ENCODE assay signal across 8 cellular contexts in the genomic region with DNA sequence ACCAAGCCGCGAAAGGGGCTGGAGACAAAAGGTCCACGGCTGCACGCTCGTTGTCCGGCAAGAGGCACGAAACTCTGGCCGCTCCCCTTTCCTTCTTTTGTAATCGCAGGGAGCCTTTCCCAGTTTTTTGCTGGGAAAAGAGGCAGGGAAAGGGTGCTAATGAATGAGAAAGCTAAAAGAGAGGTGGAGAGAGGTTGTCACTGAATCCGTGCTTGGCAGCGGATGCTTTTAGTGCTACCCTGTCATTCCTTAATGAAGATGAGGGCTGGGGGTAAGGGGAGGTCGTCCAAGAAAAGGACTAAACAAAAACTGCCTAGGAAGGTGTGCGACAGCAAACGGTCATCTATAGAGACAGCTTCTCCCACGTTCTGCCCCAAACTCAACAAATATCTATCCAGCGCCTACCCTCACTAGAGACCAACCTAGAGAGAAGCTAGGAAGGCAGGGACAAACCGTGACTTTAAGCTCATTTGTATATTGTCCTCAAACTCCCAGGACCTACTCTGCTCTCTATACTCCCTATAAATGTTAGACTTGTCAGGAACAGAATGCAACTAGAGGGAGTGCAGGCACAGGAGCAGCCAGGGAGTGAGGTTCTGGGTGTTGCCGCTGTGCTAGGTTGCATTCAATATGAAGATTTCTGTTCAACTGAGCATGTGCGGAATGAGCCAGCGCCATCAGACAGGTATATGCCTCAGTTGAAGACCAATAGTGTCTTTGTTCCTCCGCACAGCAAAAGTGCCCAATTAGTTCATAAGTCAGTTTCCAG.
DNase-seq lines count a peak whose midpoint lies in the region; TF ChIP-seq lines count a peak whose summit lies in the region.

No MANE protein-coding gene starts in this region.

- DNase-seq in NCI-H1105 (lab: John Stamatoyannopoulos, UW) (peak; percentile 24), medulla oblongata (ENCODE audit: extremely low spot score) (peak; percentile 9), substantia nigra (lab: John Stamatoyannopoulos, UW) (peak in 17 of 49 donors; percentile 0 to 38 (median 3)), cerebellar nuclear complex (lab: John Stamatoyannopoulos, UW) (no peak), NCI-H446 (lab: John Stamatoyannopoulos, UW) (no peak)
- DNase-seq in effector CD8-positive, alpha-beta T cell (lab: John Stamatoyannopoulos, UW), result peak; percentile 4

- 0 out of 2 replicates have a peak, but pooled peaks have one; percentile 11 for TF ChIP-seq CTCF in VCaP (conservative IDR thresholded peaks at IDR 0.05)

- no peaks in the 10 kb centered on the region for H3K4me1 ChIP-seq in ES-I3 (ENCODE audit: insufficient read depth, low read length)

- peak overlapping the region; percentile 82 for H3K27ac ChIP-seq in VCaP
- peak overlapping the region; percentile 63 for H3K27ac ChIP-seq in substantia nigra (ENCODE audit: low read depth, low read length, poor library complexity, severe bottlenecking)

- H3K9me3 ChIP-seq in ES-I3 (ENCODE audit: control insufficient read depth, insufficient read depth, low read length), result no peaks in the 10 kb centered on the region

- H3K9ac ChIP-seq in ES-I3 (ENCODE audit: low read depth, low read length), result peak overlapping the region; percentile 58

- H3K36me3 ChIP-seq in ES-I3 (ENCODE audit: insufficient read depth, low read length), result no peaks in the 10 kb centered on the region

Comparison
In these comparisons a context has a peak if more than half of its experiments do, and no peak if none do; other contexts are left out.
1. DNase-seq: peak in NCI-H1105 (single experiment), effector CD8-positive, alpha-beta T cell (single experiment) and medulla oblongata (single experiment); none in cerebellar nuclear complex (0 of 2) and NCI-H446 (0 of 2).